Comparison of ENCODE assay signal across 8 cellular contexts in genomic region chr11:11265994-11266606, GRCh38.
A peak's percentile ranks its signal among the peaks of the same experiment; 100 is the strongest.
DNase-seq lines count a peak whose midpoint lies in the region; TF ChIP-seq lines count a peak whose summit lies in the region.

No MANE protein-coding gene starts in this region.

- TF ChIP-seq CTCF in GM12875 (IDR thresholded peaks at IDR 0.05; ENCODE audit: borderline replicate concordance, insufficient read depth, low read depth, low read length) (peak; percentile 95), kidney epithelial cell (IDR thresholded peaks at IDR 0.05; ENCODE audit: insufficient read depth, low read length, poor library complexity, severe bottlenecking) (peak; percentile 74)

- H3K27me3 ChIP-seq in kidney epithelial cell (ENCODE audit: control insufficient read depth, insufficient read depth, low read length) = no peaks in the 10 kb centered on the region

- no peaks in the 10 kb centered on the region for H3K36me3 ChIP-seq in kidney epithelial cell (ENCODE audit: control insufficient read depth, insufficient read depth, low read length)

- DNase-seq in A172 (ENCODE audit: low spot score) (peak; percentile 17), HT1080 (ENCODE audit: low read depth) (peak; percentile 26), SW480 (ENCODE audit: low spot score) (peak; percentile 34), astrocyte of the hippocampus (ENCODE audit: low read depth, low spot score) (peak; percentile 46), kidney epithelial cell (ENCODE audit: low read depth) (no peak), cerebellar nuclear complex (lab: John Stamatoyannopoulos, UW) (no peak)
- DNase-seq in stimulated activated CD8-positive, alpha-beta memory T cell treated with anti-CD3 and anti-CD28 coated beads, Interleukin-12 subunit alpha, Interleukin-12 subunit beta, amount 100 ng/mL, for 1 hour (ENCODE audit: low read depth) = peak; percentile 21

- no peak overlapping the region for H3K4me3 ChIP-seq in GM12875 (ENCODE audit: low read depth, low read length)
- no peak overlapping the region for H3K4me3 ChIP-seq in kidney epithelial cell (ENCODE audit: low read depth, low read length)

Comparison
In these comparisons a context has a peak if more than half of its experiments do, and no peak if none do; other contexts are left out.
1. DNase-seq: peak in A172 (single experiment), HT1080 (single experiment), SW480 (single experiment), astrocyte of the hippocampus (single experiment) and stimulated activated CD8-positive, alpha-beta memory T cell treated with anti-CD3 and anti-CD28 coated beads, Interleukin-12 subunit alpha, Interleukin-12 subunit beta, amount 100 ng/mL, for 1 hour (single experiment); none in kidney epithelial cell (single experiment) and cerebellar nuclear complex (0 of 2).